1 cellular context compared by ENCODE assay signal in genomic region chr6:11018225-11018624, GRCh38.
TF ChIP-seq lines count a peak whose summit lies in the region.

No MANE protein-coding gene starts in this region.

TF ChIP-seq in HepG2, 621 proteins besides CTCF, POLR2A, EP300 and RAD21 (continued from another document and continues in another):
- no peak for TF ChIP-seq ZNF800 (CRISPR knock-in tag; IDR thresholded peaks at IDR 0.05)
- TF ChIP-seq XBP1 (CRISPR knock-in tag; IDR thresholded peaks at IDR 0.05), result no peak
- TF ChIP-seq, protein P1, sequence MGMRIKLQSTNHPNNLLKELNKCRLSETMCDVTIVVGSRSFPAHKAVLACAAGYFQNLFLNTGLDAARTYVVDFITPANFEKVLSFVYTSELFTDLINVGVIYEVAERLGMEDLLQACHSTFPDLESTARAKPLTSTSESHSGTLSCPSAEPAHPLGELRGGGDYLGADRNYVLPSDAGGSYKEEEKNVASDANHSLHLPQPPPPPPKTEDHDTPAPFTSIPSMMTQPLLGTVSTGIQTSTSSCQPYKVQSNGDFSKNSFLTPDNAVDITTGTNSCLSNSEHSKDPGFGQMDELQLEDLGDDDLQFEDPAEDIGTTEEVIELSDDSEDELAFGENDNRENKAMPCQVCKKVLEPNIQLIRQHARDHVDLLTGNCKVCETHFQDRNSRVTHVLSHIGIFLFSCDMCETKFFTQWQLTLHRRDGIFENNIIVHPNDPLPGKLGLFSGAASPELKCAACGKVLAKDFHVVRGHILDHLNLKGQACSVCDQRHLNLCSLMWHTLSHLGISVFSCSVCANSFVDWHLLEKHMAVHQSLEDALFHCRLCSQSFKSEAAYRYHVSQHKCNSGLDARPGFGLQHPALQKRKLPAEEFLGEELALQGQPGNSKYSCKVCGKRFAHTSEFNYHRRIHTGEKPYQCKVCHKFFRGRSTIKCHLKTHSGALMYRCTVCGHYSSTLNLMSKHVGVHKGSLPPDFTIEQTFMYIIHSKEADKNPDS (CRISPR knock-in tag; IDR thresholded peaks at IDR 0.05), result no peak
- no peak for TF ChIP-seq MIER2 (CRISPR knock-in tag; IDR thresholded peaks at IDR 0.05)
- TF ChIP-seq TBL1XR1 (IDR thresholded peaks at IDR 0.05; ENCODE audit: borderline replicate concordance, low read length, partially characterized antibody), result peak; percentile 65
- no peak for TF ChIP-seq MBD4 (IDR thresholded peaks at IDR 0.05; ENCODE audit: borderline replicate concordance, low read length)
- no peak for TF ChIP-seq SMARCE1 (IDR thresholded peaks at IDR 0.05; ENCODE audit: borderline replicate concordance)
- no peak for TF ChIP-seq ZNF331 (CRISPR knock-in tag; IDR thresholded peaks at IDR 0.05)
- no peak for TF ChIP-seq ZNF30 (CRISPR knock-in tag; IDR thresholded peaks at IDR 0.05)
- TF ChIP-seq, protein P2, sequence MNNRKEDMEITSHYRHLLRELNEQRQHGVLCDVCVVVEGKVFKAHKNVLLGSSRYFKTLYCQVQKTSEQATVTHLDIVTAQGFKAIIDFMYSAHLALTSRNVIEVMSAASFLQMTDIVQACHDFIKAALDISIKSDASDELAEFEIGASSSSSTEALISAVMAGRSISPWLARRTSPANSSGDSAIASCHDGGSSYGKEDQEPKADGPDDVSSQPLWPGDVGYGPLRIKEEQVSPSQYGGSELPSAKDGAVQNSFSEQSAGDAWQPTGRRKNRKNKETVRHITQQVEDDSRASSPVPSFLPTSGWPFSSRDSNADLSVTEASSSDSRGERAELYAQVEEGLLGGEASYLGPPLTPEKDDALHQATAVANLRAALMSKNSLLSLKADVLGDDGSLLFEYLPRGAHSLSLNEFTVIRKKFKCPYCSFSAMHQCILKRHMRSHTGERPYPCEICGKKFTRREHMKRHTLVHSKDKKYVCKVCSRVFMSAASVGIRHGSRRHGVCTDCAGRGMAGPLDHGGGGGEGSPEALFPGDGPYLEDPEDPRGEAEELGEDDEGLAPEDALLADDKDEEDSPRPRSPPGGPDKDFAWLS (CRISPR knock-in tag; IDR thresholded peaks at IDR 0.05; ENCODE audit: borderline replicate concordance), result no peak
- no peak for TF ChIP-seq RFXANK (CRISPR knock-in tag; IDR thresholded peaks at IDR 0.05)
- TF ChIP-seq, protein P3, sequence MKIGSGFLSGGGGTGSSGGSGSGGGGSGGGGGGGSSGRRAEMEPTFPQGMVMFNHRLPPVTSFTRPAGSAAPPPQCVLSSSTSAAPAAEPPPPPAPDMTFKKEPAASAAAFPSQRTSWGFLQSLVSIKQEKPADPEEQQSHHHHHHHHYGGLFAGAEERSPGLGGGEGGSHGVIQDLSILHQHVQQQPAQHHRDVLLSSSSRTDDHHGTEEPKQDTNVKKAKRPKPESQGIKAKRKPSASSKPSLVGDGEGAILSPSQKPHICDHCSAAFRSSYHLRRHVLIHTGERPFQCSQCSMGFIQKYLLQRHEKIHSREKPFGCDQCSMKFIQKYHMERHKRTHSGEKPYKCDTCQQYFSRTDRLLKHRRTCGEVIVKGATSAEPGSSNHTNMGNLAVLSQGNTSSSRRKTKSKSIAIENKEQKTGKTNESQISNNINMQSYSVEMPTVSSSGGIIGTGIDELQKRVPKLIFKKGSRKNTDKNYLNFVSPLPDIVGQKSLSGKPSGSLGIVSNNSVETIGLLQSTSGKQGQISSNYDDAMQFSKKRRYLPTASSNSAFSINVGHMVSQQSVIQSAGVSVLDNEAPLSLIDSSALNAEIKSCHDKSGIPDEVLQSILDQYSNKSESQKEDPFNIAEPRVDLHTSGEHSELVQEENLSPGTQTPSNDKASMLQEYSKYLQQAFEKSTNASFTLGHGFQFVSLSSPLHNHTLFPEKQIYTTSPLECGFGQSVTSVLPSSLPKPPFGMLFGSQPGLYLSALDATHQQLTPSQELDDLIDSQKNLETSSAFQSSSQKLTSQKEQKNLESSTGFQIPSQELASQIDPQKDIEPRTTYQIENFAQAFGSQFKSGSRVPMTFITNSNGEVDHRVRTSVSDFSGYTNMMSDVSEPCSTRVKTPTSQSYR (CRISPR knock-in tag; IDR thresholded peaks at IDR 0.05; ENCODE audit: borderline replicate concordance), result no peak
- TF ChIP-seq TGIF2 (CRISPR knock-in tag; IDR thresholded peaks at IDR 0.05), result no peak
- TF ChIP-seq LCORL (IDR thresholded peaks at IDR 0.05), result no peak
- TF ChIP-seq LCORL (CRISPR knock-in tag; IDR thresholded peaks at IDR 0.05), result no peak
- TF ChIP-seq ELF1 (CRISPR knock-in tag; IDR thresholded peaks at IDR 0.05), result no peak
- no peak for TF ChIP-seq ZNF878 (CRISPR knock-in tag; IDR thresholded peaks at IDR 0.05)
- no peak for TF ChIP-seq NR2C2 (CRISPR knock-in tag; IDR thresholded peaks at IDR 0.05; ENCODE audit: borderline replicate concordance)
- no peak for TF ChIP-seq ZNF260 (CRISPR knock-in tag; IDR thresholded peaks at IDR 0.05; ENCODE audit: borderline replicate concordance, low read depth)
- TF ChIP-seq MED8 (CRISPR knock-in tag; IDR thresholded peaks at IDR 0.05; ENCODE audit: insufficient replicate concordance), result no peak
- TF ChIP-seq GMEB1 (CRISPR knock-in tag; IDR thresholded peaks at IDR 0.05; ENCODE audit: borderline replicate concordance), result no peak
- TF ChIP-seq ZNF564 (CRISPR knock-in tag; IDR thresholded peaks at IDR 0.05), result no peak
- no peak for TF ChIP-seq REL (CRISPR knock-in tag; conservative IDR thresholded peaks at IDR 0.05)
- TF ChIP-seq ZGPAT (CRISPR knock-in tag; IDR thresholded peaks at IDR 0.05), result no peak
- TF ChIP-seq, protein P4, sequence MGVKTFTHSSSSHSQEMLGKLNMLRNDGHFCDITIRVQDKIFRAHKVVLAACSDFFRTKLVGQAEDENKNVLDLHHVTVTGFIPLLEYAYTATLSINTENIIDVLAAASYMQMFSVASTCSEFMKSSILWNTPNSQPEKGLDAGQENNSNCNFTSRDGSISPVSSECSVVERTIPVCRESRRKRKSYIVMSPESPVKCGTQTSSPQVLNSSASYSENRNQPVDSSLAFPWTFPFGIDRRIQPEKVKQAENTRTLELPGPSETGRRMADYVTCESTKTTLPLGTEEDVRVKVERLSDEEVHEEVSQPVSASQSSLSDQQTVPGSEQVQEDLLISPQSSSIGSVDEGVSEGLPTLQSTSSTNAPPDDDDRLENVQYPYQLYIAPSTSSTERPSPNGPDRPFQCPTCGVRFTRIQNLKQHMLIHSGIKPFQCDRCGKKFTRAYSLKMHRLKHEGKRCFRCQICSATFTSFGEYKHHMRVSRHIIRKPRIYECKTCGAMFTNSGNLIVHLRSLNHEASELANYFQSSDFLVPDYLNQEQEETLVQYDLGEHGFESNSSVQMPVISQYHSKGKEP (CRISPR knock-in tag; IDR thresholded peaks at IDR 0.05), result no peak
- TF ChIP-seq PCBP2 (optimal IDR thresholded peaks at IDR 0.05; ENCODE audit: low read depth, low read length, poor library complexity, severe bottlenecking), result no peak
- TF ChIP-seq, protein P5, sequence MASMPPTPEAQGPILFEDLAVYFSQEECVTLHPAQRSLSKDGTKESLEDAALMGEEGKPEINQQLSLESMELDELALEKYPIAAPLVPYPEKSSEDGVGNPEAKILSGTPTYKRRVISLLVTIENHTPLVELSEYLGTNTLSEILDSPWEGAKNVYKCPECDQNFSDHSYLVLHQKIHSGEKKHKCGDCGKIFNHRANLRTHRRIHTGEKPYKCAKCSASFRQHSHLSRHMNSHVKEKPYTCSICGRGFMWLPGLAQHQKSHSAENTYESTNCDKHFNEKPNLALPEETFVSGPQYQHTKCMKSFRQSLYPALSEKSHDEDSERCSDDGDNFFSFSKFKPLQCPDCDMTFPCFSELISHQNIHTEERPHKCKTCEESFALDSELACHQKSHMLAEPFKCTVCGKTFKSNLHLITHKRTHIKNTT (CRISPR knock-in tag; IDR thresholded peaks at IDR 0.05), result no peak
- no peak for TF ChIP-seq PHF20 (CRISPR knock-in tag; IDR thresholded peaks at IDR 0.05)
- no peak for TF ChIP-seq SIX1 (CRISPR knock-in tag; IDR thresholded peaks at IDR 0.05; ENCODE audit: borderline replicate concordance)
- peak; percentile 94 for TF ChIP-seq CEBPB (IDR thresholded peaks at IDR 0.05; ENCODE audit: borderline replicate concordance, low read depth, low read length)
- TF ChIP-seq GTF2F1 (IDR thresholded peaks at IDR 0.05; ENCODE audit: low read length), result no peak
- no peak for TF ChIP-seq ZNF839 (CRISPR knock-in tag; IDR thresholded peaks at IDR 0.05; ENCODE audit: borderline replicate concordance)
- TF ChIP-seq ZNF766 (CRISPR knock-in tag; IDR thresholded peaks at IDR 0.05; ENCODE audit: borderline replicate concordance), result no peak
- peak; percentile 75 for TF ChIP-seq GATAD2A (CRISPR knock-in tag; IDR thresholded peaks at IDR 0.05)
- TF ChIP-seq ATF7 (IDR thresholded peaks at IDR 0.05), result peak; percentile 75
- TF ChIP-seq ATF7 (CRISPR knock-in tag; IDR thresholded peaks at IDR 0.05), result no peak
- no peak for TF ChIP-seq SMAD1 (CRISPR knock-in tag; IDR thresholded peaks at IDR 0.05; ENCODE audit: borderline replicate concordance, low read depth)
- TF ChIP-seq ZNF83 (CRISPR knock-in tag; IDR thresholded peaks at IDR 0.05; ENCODE audit: borderline replicate concordance), result no peak
- TF ChIP-seq AKAP8 (CRISPR knock-in tag; IDR thresholded peaks at IDR 0.05), result no peak
- TF ChIP-seq POGZ (CRISPR knock-in tag; IDR thresholded peaks at IDR 0.05), result peak; percentile 29; the same call in 1 of the 2 replicates
- TF ChIP-seq ZNF644 (CRISPR knock-in tag; IDR thresholded peaks at IDR 0.05; ENCODE audit: low read depth), result 0 out of 2 replicates have a peak, but pooled peaks have one; percentile 31
- no peak for TF ChIP-seq ZSCAN30 (CRISPR knock-in tag; IDR thresholded peaks at IDR 0.05)
- no peak for TF ChIP-seq WIZ (CRISPR knock-in tag; IDR thresholded peaks at IDR 0.05)
- TF ChIP-seq ARNT (IDR thresholded peaks at IDR 0.05), result no peak
- no peak for TF ChIP-seq PCBP1 (IDR thresholded peaks at IDR 0.05; ENCODE audit: borderline replicate concordance, low read depth, low read length)
- TF ChIP-seq KDM6A (CRISPR knock-in tag; IDR thresholded peaks at IDR 0.05; ENCODE audit: low read depth), result no peak
- no peak for TF ChIP-seq ZNF556 (CRISPR knock-in tag; IDR thresholded peaks at IDR 0.05; ENCODE audit: borderline replicate concordance)
- no peak for TF ChIP-seq SNAPC2 (CRISPR knock-in tag; IDR thresholded peaks at IDR 0.05)
- no peak for TF ChIP-seq PRMT3 (CRISPR knock-in tag; IDR thresholded peaks at IDR 0.05; ENCODE audit: borderline replicate concordance, low read depth)
- TF ChIP-seq THYN1 (CRISPR knock-in tag; IDR thresholded peaks at IDR 0.05; ENCODE audit: borderline replicate concordance, low read depth), result no peak
- TF ChIP-seq ZNF329 (CRISPR knock-in tag; IDR thresholded peaks at IDR 0.05; ENCODE audit: low read depth), result no peak
- no peak for TF ChIP-seq ZNF251 (CRISPR knock-in tag; IDR thresholded peaks at IDR 0.05)
- TF ChIP-seq STAT5B (CRISPR knock-in tag; IDR thresholded peaks at IDR 0.05), result no peak
- no peak for TF ChIP-seq MTF2 (CRISPR knock-in tag; IDR thresholded peaks at IDR 0.05; ENCODE audit: borderline replicate concordance)
- no peak for TF ChIP-seq ATF1 (CRISPR knock-in tag; IDR thresholded peaks at IDR 0.05)
- TF ChIP-seq KLF16 (CRISPR knock-in tag; IDR thresholded peaks at IDR 0.05), result no peak
- TF ChIP-seq GTF3A (CRISPR knock-in tag; conservative IDR thresholded peaks at IDR 0.05), result no peak
- no peak for TF ChIP-seq ARID3A (IDR thresholded peaks at IDR 0.05; ENCODE audit: low read depth, low read length)
